19 cellular contexts compared by ENCODE assay signal in genomic region chr13:100854091-100854490, GRCh38.
DNase-seq lines count a peak whose midpoint lies in the region; ATAC-seq, FAIRE-seq and TF ChIP-seq lines count a peak whose summit lies in the region.
"Had no signal": no experiment of that assay in that cellular context is flagged by ENCODE, and none has a peak within 500 bp of the region (broad histone marks: within the 10 kb centered on the region; RNA-seq: fewer than 3 reads in every experiment).

No MANE protein-coding gene starts in this region.

- no peak overlapping the region for H3K27ac ChIP-seq in heart left ventricle
- no peak overlapping the region for H3K27ac ChIP-seq in H1 (ENCODE audit: low read depth, low read length)
- H3K27ac ChIP-seq: BLaER1 treated with 17β-estradiol and CSF1 and Interleukin-3, amounts not matched to agents 10 nM and 100 nM; HL-60; SK-N-MC had no signal

- H4K8ac ChIP-seq in H1 (ENCODE audit: extremely low read depth, insufficient read depth, low read length) = no peak overlapping the region

- TF ChIP-seq POLR2A in heart left ventricle (IDR thresholded peaks at IDR 0.05) (no peak), H1 (IDR thresholded peaks at IDR 0.05; ENCODE audit: control extremely low read depth in 1 of 2, low read depth in 2 of 2, low read length in 2 of 2) (no peak)

- peaks cover 10% of the 10 kb centered on the region for H3K9me3 Mint-ChIP-seq in mesothelial cell of epicardium
- H3K9me3 Mint-ChIP-seq: CD8-positive, alpha-beta memory T cell had no signal

- H3K4me3 ChIP-seq in heart left ventricle = no peak overlapping the region
- H3K4me3 ChIP-seq in H1 (ENCODE audit: extremely low read depth in 1 of 4, insufficient read depth in 2 of 4, low read depth in 3 of 4, low read length in 4 of 4) = no peak overlapping the region
- H3K4me3 ChIP-seq: BLaER1 treated with 17β-estradiol and CSF1 and Interleukin-3, amounts not matched to agents 10 nM and 100 nM; SK-N-MC had no signal

- 0 out of 4 replicates have a peak, but pooled peaks of 1 of the 2 experiments have one; percentile 8 for TF ChIP-seq RAD21 in H1 (IDR thresholded peaks at IDR 0.05 in 1 of 2, conservative IDR thresholded peaks at IDR 0.05 in 1 of 2; ENCODE audit: low read depth in 2 of 2, low read length in 2 of 2)

- H2AFZ ChIP-seq in H1 (ENCODE audit: low read length) = peak overlapping the region; percentile 35; the same call in 1 of the 2 replicates

- no peak overlapping the region for H3K18ac ChIP-seq in H1 (ENCODE audit: extremely low read depth, low read length)

- peaks cover 18% of the 10 kb centered on the region for H3K4me1 Mint-ChIP-seq in mesothelial cell of epicardium
- H3K4me1 Mint-ChIP-seq: CD8-positive, alpha-beta memory T cell had no signal

- no peak overlapping the region for H3K14ac ChIP-seq in H1 (ENCODE audit: insufficient read length)

- no peaks in the 10 kb centered on the region for H3K23me2 ChIP-seq in H1 (ENCODE audit: low read depth, low read length)

- no peak overlapping the region for H4K5ac ChIP-seq in H1 (ENCODE audit: insufficient read length, low read depth, low read length)

- H4K20me1 ChIP-seq in H1 (replicated peaks in 1 of 2; ENCODE audit: control insufficient read depth in 1 of 2, insufficient read depth in 2 of 2, low read length in 2 of 2) = no peaks in the 10 kb centered on the region
- H4K20me1 ChIP-seq: BLaER1 treated with 17β-estradiol and CSF1 and Interleukin-3, amounts not matched to agents 10 nM and 100 nM had no signal

- H3K9me3 ChIP-seq in heart left ventricle (no peaks in the 10 kb centered on the region), H1 (ENCODE audit: insufficient read depth in 2 of 2, low read depth in 1 of 2, low read length in 1 of 2) (0 out of 4 replicates have a peak, but pooled peaks cover 0 to 2% of the 10 kb centered on the region in 2 experiments)

- peaks cover 54% of the 10 kb centered on the region for H3K27me3 Mint-ChIP-seq in mesothelial cell of epicardium (ENCODE audit: low read depth)

- H3K27me3 ChIP-seq in heart left ventricle (no peaks in the 10 kb centered on the region), H1 (replicated peaks in 1 of 4; ENCODE audit: control insufficient read depth in 3 of 4, extremely low read depth in 1 of 4, insufficient read depth in 3 of 4, low read length in 3 of 4) (no peaks in the 10 kb centered on the region)
- H3K27me3 ChIP-seq: BLaER1 treated with 17β-estradiol and CSF1 and Interleukin-3, amounts not matched to agents 10 nM and 100 nM had no signal

- H3K36me3 ChIP-seq in heart left ventricle = no peaks in the 10 kb centered on the region
- H3K36me3 ChIP-seq in H1 (ENCODE audit: control insufficient read depth in 2 of 4, insufficient read depth in 4 of 4, low read length in 3 of 4) = no peaks in the 10 kb centered on the region
- H3K36me3 ChIP-seq: BLaER1 treated with 17β-estradiol and CSF1 and Interleukin-3, amounts not matched to agents 10 nM and 100 nM had no signal

- peak; percentile 42 for FAIRE-seq in H1 (lab: Jason Lieb, UNC)
- FAIRE-seq: GM12892 had no signal

- H3K36me3 Mint-ChIP-seq in mesothelial cell of epicardium = no peaks in the 10 kb centered on the region
- H3K36me3 Mint-ChIP-seq: CD8-positive, alpha-beta memory T cell had no signal

- TF ChIP-seq EP300 in H1 (IDR thresholded peaks at IDR 0.05; ENCODE audit: borderline replicate concordance in 1 of 2, low read depth in 2 of 2, low read length in 2 of 2) = no peak

- H3K4me1 ChIP-seq in heart left ventricle = no peaks in the 10 kb centered on the region
- H3K4me1 ChIP-seq in H1 (replicated peaks in 1 of 4; ENCODE audit: control insufficient read depth in 3 of 4, insufficient read depth in 4 of 4, low read length in 3 of 4) = peaks cover 0 to 4% (median 0%) of the 10 kb centered on the region in 4 experiments; a peak in 3 of 7 replicates

- H2BK120ac ChIP-seq in H1 (replicated peaks; ENCODE audit: low read depth, low read length) = no peak overlapping the region

- peak overlapping the region; percentile 73 for H3K27ac Mint-ChIP-seq in mesothelial cell of epicardium
- H3K27ac Mint-ChIP-seq: CD8-positive, alpha-beta memory T cell had no signal

- no peak for TF ChIP-seq CTCF in heart left ventricle (IDR thresholded peaks at IDR 0.05)
- no peak for TF ChIP-seq CTCF in H1 (IDR thresholded peaks at IDR 0.05; ENCODE audit: control extremely low read depth in 1 of 3, insufficient read depth in 1 of 3, low read depth in 1 of 3, low read length in 3 of 3)
- no peak for TF ChIP-seq CTCF in mesothelial cell of epicardium (IDR thresholded peaks at IDR 0.05; ENCODE audit: unreplicated experiment)

- no peak overlapping the region for H2BK12ac ChIP-seq in H1 (ENCODE audit: low read depth, low read length)

- POLR2A ChIA-PET in H1 (lab: Charles Lee; ENCODE audit: partially characterized antibody) = no interaction called here

- no peak overlapping the region for H2BK5ac ChIP-seq in H1 (ENCODE audit: low read depth, low read length)

- ATAC-seq in Right ventricle myocardium superior (ENCODE audit: poor library complexity) = peak; percentile 56
- no peak for ATAC-seq in heart left ventricle
- ATAC-seq in left ventricle myocardium superior = no peak
- ATAC-seq: Panc1, Right ventricle myocardium inferior had no signal

- H4K91ac ChIP-seq in H1 (replicated peaks; ENCODE audit: insufficient read length, low read length) = no peak overlapping the region

- no peak overlapping the region for H3K4ac ChIP-seq in H1 (replicated peaks; ENCODE audit: insufficient read length, low read depth, low read length)

- no peak overlapping the region for H3K4me3 Mint-ChIP-seq in mesothelial cell of epicardium
- H3K4me3 Mint-ChIP-seq: CD8-positive, alpha-beta memory T cell had no signal

- no peak for DNase-seq in Right ventricle myocardium superior
- no peak for DNase-seq in heart left ventricle
- peak in 1 of 2 experiments; percentile 1 for DNase-seq in H1 (ENCODE audit: low read depth in 1 of 2, low spot score in 2 of 2)
- DNase-seq in mesothelial cell of epicardium (ENCODE audit: low spot score in 2 of 2, unreplicated experiment in 2 of 2) = no peak
- DNase-seq in NCI-H1417 treated with DMSO at 0.1 percent for 48 hours (lab: John Stamatoyannopoulos, UW) = no peak
- no peak for DNase-seq in kidney glomerular epithelial cell (lab: John Stamatoyannopoulos, UW)
- DNase-seq in left ventricle myocardium superior = no peak
- DNase-seq in NCI-H128 (lab: John Stamatoyannopoulos, UW; ENCODE audit: unreplicated experiment) = no peak
- DNase-seq: CD8-positive, alpha-beta memory T cell; GF-D8; NCI-H1436 treated with DMSO at 0.1 percent for 48 hours; NCI-H2029 treated with DMSO at 0.1 percent for 48 hours; NCI-H510A had no signal

- H3K23ac ChIP-seq in H1 (ENCODE audit: insufficient read length) = no peak overlapping the region

- CTCF ChIA-PET in H1 (lab: Charles Lee; ENCODE audit: partially characterized antibody) = no interaction called here

- H3K79me1 ChIP-seq in H1 (ENCODE audit: low read depth, low read length) = no peaks in the 10 kb centered on the region

- H2BK20ac ChIP-seq in H1 (ENCODE audit: low read length) = no peak overlapping the region

- H3K4me2 ChIP-seq in H1 (ENCODE audit: insufficient read depth in 1 of 2, low read depth in 2 of 2, low read length in 2 of 2) = no peak overlapping the region
- H3K4me2 ChIP-seq: BLaER1 treated with 17β-estradiol and CSF1 and Interleukin-3, amounts not matched to agents 10 nM and 100 nM had no signal

- no peaks in the 10 kb centered on the region for H3K79me2 ChIP-seq in H1 (ENCODE audit: control insufficient read depth in 1 of 2, insufficient read depth in 2 of 2, low read length in 2 of 2)

- no peak overlapping the region for H3K9ac ChIP-seq in H1 (replicated peaks in 1 of 4; ENCODE audit: extremely low read depth in 1 of 4, low read depth in 3 of 4, low read length in 3 of 4)
- H3K9ac ChIP-seq: BLaER1 treated with 17β-estradiol and CSF1 and Interleukin-3, amounts not matched to agents 10 nM and 100 nM had no signal

- WGBS in heart left ventricle, 4 donors = 24 to 31% (median 27%) methylated on average over 6 of the region's 6 CpGs
- 60% methylated on average over 6 of the region's 6 CpGs; no CpG with 5 or more reads in 1 of the 2 experiments for WGBS in H1 (ENCODE audit: extremely low coverage in 1 of 2, insufficient coverage in 1 of 2, insufficient read length in 1 of 2, insufficient replicate concordance in 2 of 2, low coverage in 1 of 2, low lambda C conversion rate in 2 of 2, missing lambda C conversion rate in 1 of 2), 2 experiments

- H2BK15ac ChIP-seq in H1 (ENCODE audit: low read length) = no peak overlapping the region

- intact Hi-C loops in Right ventricle myocardium superior (cut with DNase I) (no loop called here), heart left ventricle (cut with DNase I) (no loop called here), left ventricle myocardium superior (cut with micrococcal nuclease) (no loop called here)

- H2AK5ac ChIP-seq in H1 (ENCODE audit: low read depth, low read length) = no peak overlapping the region

- H3K56ac ChIP-seq in H1 (replicated peaks; ENCODE audit: insufficient read length, low read depth, low read length) = no peak overlapping the region

TF ChIP-seq in H1, 55 proteins besides CTCF, POLR2A, EP300 and RAD21:
- TF ChIP-seq SP1 (IDR thresholded peaks at IDR 0.05; ENCODE audit: low read depth, low read length) (peak; percentile 25; the same call in 1 of the 2 replicates), RXRA (IDR thresholded peaks at IDR 0.05; ENCODE audit: insufficient read depth, low read depth, low read length) (no peak), CEBPB (IDR thresholded peaks at IDR 0.05; ENCODE audit: low read depth, low read length) (0 out of 2 replicates have a peak, but pooled peaks have one; percentile 13), KDM5A (IDR thresholded peaks at IDR 0.05; ENCODE audit: low read length) (no peak), TEAD4 (IDR thresholded peaks at IDR 0.05; ENCODE audit: low read depth, low read length) (peak; percentile 96)
